Comparison of ENCODE assay signal across 9 cellular contexts in genomic region chr15:51093488-51093864, GRCh38. TPM values are rescaled to one million over a fixed set of nuclear protein-coding genes. Genes with fewer than 3 reads are reported as not detected.
DNase-seq lines count a peak whose midpoint lies in the region; ATAC-seq, FAIRE-seq and TF ChIP-seq lines count a peak whose summit lies in the region.
"Had no signal": no experiment of that assay in that cellular context is flagged by ENCODE, and none has a peak within 500 bp of the region (broad histone marks: within the 10 kb centered on the region; RNA-seq: fewer than 3 reads in every experiment).

No MANE protein-coding gene starts in this region.

- H3K27ac ChIP-seq in RWPE1, result peak overlapping the region; percentile 45
- peak overlapping the region; percentile 90 to 98 for H3K27ac ChIP-seq in coronary artery
- peak overlapping the region; percentile 24 for H3K27ac ChIP-seq in stomach smooth muscle (ENCODE audit: low read length)
- no peak overlapping the region for H3K27ac ChIP-seq in kidney (ENCODE audit: low read depth in 2 of 2, low read length in 2 of 2)
- no peak overlapping the region for H3K27ac ChIP-seq in PC-9

- CTCF ChIA-PET in RWPE1 (lab: Yijun Ruan, JAX) (no interaction called here), PC-9 (lab: Charles Lee) (no interaction called here)

- H3K27me3 Mint-ChIP-seq in memory B cell, result peaks cover 30% of the 10 kb centered on the region

- POLR2A ChIA-PET in RWPE1 (lab: Yijun Ruan, JAX; ENCODE audit: low non-redundant PET), result no interaction called here
- POLR2A ChIA-PET in PC-9 (lab: Charles Lee; ENCODE audit: unreplicated experiment), result no interaction called here

- H3K4me2 ChIP-seq in PC-9, result no peak overlapping the region

- no peaks in the 10 kb centered on the region for H3K36me3 ChIP-seq in stomach smooth muscle (ENCODE audit: control insufficient read depth in 2 of 2, insufficient read depth in 2 of 2, low read length in 2 of 2)
- no peaks in the 10 kb centered on the region for H3K36me3 ChIP-seq in kidney (ENCODE audit: control insufficient read depth in 1 of 2, insufficient read depth in 2 of 2, low read length in 2 of 2)
- H3K36me3 ChIP-seq in PC-9 (ENCODE audit: low read depth), result no peaks in the 10 kb centered on the region

- peaks cover 20% of the 10 kb centered on the region for H3K4me1 ChIP-seq in stomach smooth muscle (ENCODE audit: control insufficient read depth, insufficient read depth, low read length)
- no peaks in the 10 kb centered on the region for H3K4me1 ChIP-seq in kidney (ENCODE audit: control insufficient read depth in 1 of 2, insufficient read depth in 1 of 2, low read depth in 1 of 2, low read length in 2 of 2)
- no peaks in the 10 kb centered on the region for H3K4me1 ChIP-seq in PC-9 (replicated peaks; ENCODE audit: insufficient read depth)

- no peaks in the 10 kb centered on the region for H3F3A ChIP-seq in PC-9 (ENCODE audit: insufficient read depth, low read depth)

- H4K20me1 ChIP-seq in PC-9 (ENCODE audit: insufficient read depth), result no peaks in the 10 kb centered on the region

- H3K4me3 Mint-ChIP-seq in memory B cell, result peak overlapping the region; percentile 67

- TF ChIP-seq CTCF in RWPE1 (conservative IDR thresholded peaks at IDR 0.05; ENCODE audit: low read depth), result no peak
- TF ChIP-seq CTCF in coronary artery (IDR thresholded peaks at IDR 0.05), result no peak
- no peak for TF ChIP-seq CTCF in kidney (IDR thresholded peaks at IDR 0.05; ENCODE audit: borderline replicate concordance, extremely low read depth, insufficient read depth)
- TF ChIP-seq CTCF in PC-9 (conservative IDR thresholded peaks at IDR 0.05), result no peak

- ATAC-seq in memory B cell (ENCODE audit: low read depth), result no peak

- H3K27me3 ChIP-seq in stomach smooth muscle (ENCODE audit: control insufficient read depth in 1 of 2, insufficient read depth in 2 of 2, low read length in 2 of 2), result peaks cover 0 to 11% of the 10 kb centered on the region in 2 donors
- H3K27me3 ChIP-seq in PC-9 (ENCODE audit: insufficient read depth, low read depth), result peaks cover 27% of the 10 kb centered on the region

- H3K27ac Mint-ChIP-seq in memory B cell, result no peak overlapping the region

- DNase-seq in RWPE1 (ENCODE audit: low spot score) (no peak), coronary artery (ENCODE audit: low spot score) (peak; percentile 74), memory B cell (ENCODE audit: low spot score in 2 of 2) (no peak), DMS 273 treated with DMSO at 0.1 percent for 48 hours (lab: John Stamatoyannopoulos, UW) (no peak), kidney glomerular epithelial cell (lab: John Stamatoyannopoulos, UW) (no peak), kidney (no peak), PC-9 (no peak)
- DNase-seq: foreskin melanocyte had no signal

- no peaks in the 10 kb centered on the region for H3K9me2 ChIP-seq in PC-9 (ENCODE audit: insufficient read depth)

- H3K9ac ChIP-seq in stomach smooth muscle (ENCODE audit: low read length in 2 of 2), result no peak overlapping the region
- no peak overlapping the region for H3K9ac ChIP-seq in kidney (ENCODE audit: low read length in 2 of 2)

- H3K79me2 ChIP-seq in PC-9 (ENCODE audit: low read depth), result no peaks in the 10 kb centered on the region

- peaks cover 8% of the 10 kb centered on the region for H3K4me1 Mint-ChIP-seq in memory B cell

- no peak for FAIRE-seq in kidney (lab: Jason Lieb, UNC)

- H3K9me3 ChIP-seq in stomach smooth muscle (ENCODE audit: control insufficient read depth in 2 of 2, low read length in 2 of 2) (no peaks in the 10 kb centered on the region), kidney (ENCODE audit: control insufficient read depth in 1 of 2, low read length in 2 of 2) (no peaks in the 10 kb centered on the region), PC-9 (ENCODE audit: insufficient read depth, low read depth) (no peaks in the 10 kb centered on the region)

- H3K4me3 ChIP-seq in coronary artery (peak overlapping the region; percentile 96), stomach smooth muscle (ENCODE audit: low read length in 2 of 2) (peak overlapping the region; percentile 51 to 80), kidney (ENCODE audit: low read length in 2 of 2) (peak overlapping the region in 1 of 2 donors; percentile 41), PC-9 (no peak overlapping the region)

- BruUV-seq in PC-9 (replicated peaks; lab: Mats Ljungman, UMichigan), result no TSS peak

- intact Hi-C loops in kidney (cut with DNase I) (no loop called here), PC-9 (cut with micrococcal nuclease; ENCODE audit: unreplicated experiment) (no loop called here)

- no peaks in the 10 kb centered on the region for H3K36me3 Mint-ChIP-seq in memory B cell

- H2AFZ ChIP-seq in PC-9, result no peak overlapping the region

- H3K9me3 Mint-ChIP-seq in memory B cell, result no peaks in the 10 kb centered on the region

RNA-seq across cellular contexts. Expression of gene TNFAIP8L3, which starts 1.2 kb away (rescaled TPM):
- total RNA-seq in kidney, result 8.9 TPM
- polyA plus RNA-seq in kidney (ENCODE audit: insufficient read depth, low read depth, low replicate concordance), result 2.4 TPM
- 0.20 TPM in 1 of 2 replicates, not detected in the other for total RNA-seq in PC-9 (2021)

Comparison
In these comparisons a context has a peak if more than half of its experiments do, and no peak if none do; other contexts are left out.
1. H3K27ac ChIP-seq: peak in RWPE1 (single experiment), coronary artery (2 of 2) and stomach smooth muscle (single experiment); none in kidney (0 of 2) and PC-9 (single experiment).